In genomic region chr12:47755655-47756562, GRCh38 we compare ENCODE assay signal across 9 cellular contexts. TPM values are rescaled to one million over a fixed set of nuclear protein-coding genes. Genes with fewer than 3 reads are reported as not detected.
DNase-seq lines count a peak whose midpoint lies in the region; ATAC-seq and TF ChIP-seq lines count a peak whose summit lies in the region.
"Had no signal": no experiment of that assay in that cellular context is flagged by ENCODE, and none has a peak within 500 bp of the region (broad histone marks: within the 10 kb centered on the region; RNA-seq: fewer than 3 reads in every experiment).

No MANE protein-coding gene starts in this region.

- WGBS in heart left ventricle, 4 donors = 54 to 64% (median 58%) methylated on average over 12 of the region's 12 CpGs

- peak overlapping the region; percentile 64 to 90 (median 82) for H3K27ac ChIP-seq in heart left ventricle
- peak overlapping the region; percentile 82 to 85 for H3K27ac ChIP-seq in mucosa of rectum (ENCODE audit: low read depth in 2 of 2, low read length in 2 of 2)

- peaks cover 4% of the 10 kb centered on the region for H3K27me3 Mint-ChIP-seq in activated CD8-positive, alpha-beta T cell treated with anti-CD3 and anti-CD28 coated beads, Interleukin-2, amount 10 ng/mL, durations not matched to agents 7 days and 5 days (ENCODE audit: low read depth)

- ATAC-seq in heart left ventricle (no peak), left ventricle myocardium superior (no peak), HG02884 (IDR thresholded peaks at IDR 0.05; ENCODE audit: unreplicated experiment) (peak; percentile 68)
- no peak for ATAC-seq in activated CD8-positive, alpha-beta T cell treated with anti-CD3 and anti-CD28 coated beads, Interleukin-2, amount 10 ng/mL, durations not matched to agents 7 days and 5 days

- H3K36me3 Mint-ChIP-seq in activated CD8-positive, alpha-beta T cell treated with anti-CD3 and anti-CD28 coated beads, Interleukin-2, amount 10 ng/mL, durations not matched to agents 7 days and 5 days (ENCODE audit: low read depth) = no peaks in the 10 kb centered on the region

- no peaks in the 10 kb centered on the region for H3K9me3 Mint-ChIP-seq in activated CD8-positive, alpha-beta T cell treated with anti-CD3 and anti-CD28 coated beads, Interleukin-2, amount 10 ng/mL, durations not matched to agents 7 days and 5 days (ENCODE audit: insufficient read depth)

- DNase-seq in heart left ventricle = peak in 1 of 5 donors; percentile 57
- no peak for DNase-seq in left ventricle myocardium superior
- no peak for DNase-seq in activated CD8-positive, alpha-beta T cell treated with anti-CD3 and anti-CD28 coated beads, Interleukin-2, amount 10 ng/mL, durations not matched to agents 7 days and 5 days
- DNase-seq in H4 (ENCODE audit: low spot score) = no peak
- DNase-seq in NCI-H2081 (lab: John Stamatoyannopoulos, UW) = no peak
- DNase-seq in NCI-H1048 (lab: John Stamatoyannopoulos, UW) = no peak

- peak overlapping the region; percentile 5 for H3K27ac Mint-ChIP-seq in activated CD8-positive, alpha-beta T cell treated with anti-CD3 and anti-CD28 coated beads, Interleukin-2, amount 10 ng/mL, durations not matched to agents 7 days and 5 days

- intact Hi-C loops in heart left ventricle (cut with DNase I) (loop anchor here in 1 of 10 donors (5.0 kb wide), 1 partner anchor 39 kb away; no protein-coding TSS in a partner anchor), left ventricle myocardium superior (cut with micrococcal nuclease) (no loop called here)

- POLR2A ChIA-PET in activated CD8-positive, alpha-beta T cell treated with anti-CD3 and anti-CD28 coated beads, Interleukin-2, amount 10 ng/mL, durations not matched to agents 7 days and 5 days (lab: Charles Lee) = interaction anchor here (0.6 to 2.0 kb wide), 6 partner anchors 11 to 108 kb away, joined by 3 to 9 read pairs (median 5); partner anchors contain the start of gene HDAC7

- H3K4me1 ChIP-seq in heart left ventricle (peaks cover 18 to 81% (median 65%) of the 10 kb centered on the region in 12 donors), mucosa of rectum (ENCODE audit: control insufficient read depth in 2 of 2, insufficient read depth in 2 of 2, low read length in 2 of 2) (peaks cover 52 to 57% of the 10 kb centered on the region in 2 donors)

- H3K36me3 ChIP-seq in heart left ventricle (peaks cover 0 to 9% (median 0%) of the 10 kb centered on the region in 9 donors), mucosa of rectum (ENCODE audit: control insufficient read depth in 2 of 2, insufficient read depth in 2 of 2, low read length in 2 of 2) (no peaks in the 10 kb centered on the region)

- H3K4me3 ChIP-seq in heart left ventricle (peak overlapping the region; percentile 8 to 76 (median 64)), mucosa of rectum (ENCODE audit: low read length in 2 of 2) (peak overlapping the region in 1 of 2 donors; percentile 50)

- no peak overlapping the region for H3K4me3 Mint-ChIP-seq in activated CD8-positive, alpha-beta T cell treated with anti-CD3 and anti-CD28 coated beads, Interleukin-2, amount 10 ng/mL, durations not matched to agents 7 days and 5 days

- H3K9me3 ChIP-seq in heart left ventricle (no peaks in the 10 kb centered on the region), mucosa of rectum (ENCODE audit: control insufficient read depth in 2 of 2, low read length in 2 of 2) (no peaks in the 10 kb centered on the region)

- TF ChIP-seq POLR2A in heart left ventricle (IDR thresholded peaks at IDR 0.05) = no peak

- TF ChIP-seq CTCF in heart left ventricle (IDR thresholded peaks at IDR 0.05) = no peak

- H3K4me1 Mint-ChIP-seq in activated CD8-positive, alpha-beta T cell treated with anti-CD3 and anti-CD28 coated beads, Interleukin-2, amount 10 ng/mL, durations not matched to agents 7 days and 5 days (ENCODE audit: low read depth) = peaks cover 38% of the 10 kb centered on the region

- H3K27me3 ChIP-seq in heart left ventricle = no peaks in the 10 kb centered on the region
- no peaks in the 10 kb centered on the region for H3K27me3 ChIP-seq in mucosa of rectum (ENCODE audit: control insufficient read depth in 2 of 2, insufficient read depth in 2 of 2, low read length in 2 of 2)

- H3K9ac ChIP-seq in mucosa of rectum (ENCODE audit: low read depth in 1 of 2, low read length in 2 of 2) = peak overlapping the region; percentile 28 to 45

- CTCF ChIA-PET in activated CD8-positive, alpha-beta T cell treated with anti-CD3 and anti-CD28 coated beads, Interleukin-2, amount 10 ng/mL, durations not matched to agents 7 days and 5 days (lab: Charles Lee) = interaction anchor here (1.0 to 11.4 kb wide), 16 partner anchors 13 to 208 kb away, joined by 3 to 271 read pairs (median 4); partner anchors contain the start of genes RPAP3, SLC48A1 and TMEM106C

RNA-seq across cellular contexts. Expression of gene RAPGEF3, which starts 2.8 kb away (rescaled TPM):
- total RNA-seq in heart left ventricle (10 to 100 TPM; 14.5 to 47.8 (median 23.9) TPM), left ventricle myocardium superior (37.6 TPM)
- polyA plus RNA-seq in heart left ventricle = 10 to 100 TPM; 18.6 to 62.1 TPM
- under 1 TPM in 1 of 2 experiments, not detected in 1; 0.24 TPM for total RNA-seq in activated CD8-positive, alpha-beta T cell treated with anti-CD3 and anti-CD28 coated beads, Interleukin-2, amount 10 ng/mL, durations not matched to agents 7 days and 5 days
- 2.0 and 3.0 TPM in 2 replicates for total RNA-seq in H4 (2014; rRNA removed; shearing (Covaris generic))

RNA-seq across cellular contexts. Expression of gene SLC48A1, which starts 17.1 kb away (rescaled TPM):
- total RNA-seq in heart left ventricle (10 to 100 TPM; 17.6 to 68.2 (median 23.9) TPM), left ventricle myocardium superior (23.7 TPM)
- 10 to 100 TPM; 13.0 to 16.5 TPM for polyA plus RNA-seq in heart left ventricle
- total RNA-seq in activated CD8-positive, alpha-beta T cell treated with anti-CD3 and anti-CD28 coated beads, Interleukin-2, amount 10 ng/mL, durations not matched to agents 7 days and 5 days = 1 to 10 TPM; 7.0 to 8.1 TPM
- total RNA-seq in H4 (2014; rRNA removed; shearing (Covaris generic)) = 11.9 and 14.0 TPM in 2 replicates

RNA-seq across cellular contexts. Expression of gene ENDOU, which starts 30.6 kb away (rescaled TPM):
- 1 to 10 TPM in 1 of 9 donors, under 1 TPM in 4, not detected in 4; 0.12 to 2.5 (median 0.27) TPM for total RNA-seq in heart left ventricle
- polyA plus RNA-seq in heart left ventricle = under 1 TPM; 0.08 to 0.42 TPM
- total RNA-seq in left ventricle myocardium superior = 0.30 TPM
- total RNA-seq in activated CD8-positive, alpha-beta T cell treated with anti-CD3 and anti-CD28 coated beads, Interleukin-2, amount 10 ng/mL, durations not matched to agents 7 days and 5 days = not detected
- not detected in 2 replicates for total RNA-seq in H4 (2014; rRNA removed; shearing (Covaris generic))
- total RNA-seq: mononuclear cell had no signal

RNA-seq across cellular contexts. Expression of gene RPAP3, which starts 50.1 kb away (rescaled TPM):
- total RNA-seq in heart left ventricle (10 to 100 TPM; 11.1 to 25.2 (median 22.3) TPM), left ventricle myocardium superior (19.9 TPM)
- polyA plus RNA-seq in heart left ventricle = 10 to 100 TPM in 1 of 2 donors, 1 to 10 TPM in 1; 7.2 to 15.5 TPM
- 10 to 100 TPM; 41.6 to 41.7 TPM for total RNA-seq in activated CD8-positive, alpha-beta T cell treated with anti-CD3 and anti-CD28 coated beads, Interleukin-2, amount 10 ng/mL, durations not matched to agents 7 days and 5 days
- total RNA-seq in H4 (2014; rRNA removed; shearing (Covaris generic)) = 29.9 and 41.6 TPM in 2 replicates
